In the genomic region with DNA sequence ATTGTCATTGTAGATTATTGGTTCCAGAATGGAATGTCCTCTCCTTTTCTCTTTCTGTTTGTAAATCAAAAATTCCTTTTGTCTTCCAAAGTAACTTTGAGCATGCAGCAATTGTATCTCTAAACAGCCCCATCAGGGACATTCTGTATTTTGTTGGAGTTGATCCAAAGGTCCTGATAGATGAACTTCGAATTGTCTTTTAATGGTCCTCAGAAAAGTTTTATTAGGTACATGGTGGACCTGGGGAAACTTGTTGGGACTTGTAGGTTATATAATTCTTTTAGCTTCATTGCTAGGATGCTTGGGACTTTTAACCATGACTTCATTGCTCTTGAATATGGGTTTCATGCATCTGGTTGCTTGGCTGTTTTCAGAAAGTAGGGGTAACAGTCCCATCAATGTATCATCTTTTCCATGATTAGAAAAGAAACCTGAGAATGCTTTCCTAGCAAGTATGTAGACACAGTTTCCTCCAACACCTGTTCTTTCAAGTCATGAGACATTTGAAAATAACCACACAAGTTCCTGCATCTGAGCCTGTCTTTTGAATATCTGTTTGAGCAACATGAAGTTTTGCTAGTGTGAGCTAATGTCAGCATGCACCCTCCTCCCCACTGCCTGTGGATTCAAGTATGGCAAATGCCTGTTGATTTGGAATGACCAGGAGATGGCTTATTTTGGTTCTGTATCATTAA, we compare ENCODE assay signal across 25 cellular contexts.
DNase-seq lines count a peak whose midpoint lies in the region; ATAC-seq and TF ChIP-seq lines count a peak whose summit lies in the region.
"Had no signal": no experiment of that assay in that cellular context is flagged by ENCODE, and none has a peak within 500 bp of the region (broad histone marks: within the 10 kb centered on the region; RNA-seq: fewer than 3 reads in every experiment).

No MANE protein-coding gene starts in this region.

- peaks cover 3% of the 10 kb centered on the region for H3K9me3 Mint-ChIP-seq in activated T-cell treated with anti-CD3 and anti-CD28 coated beads, Interleukin-2, amount 50 U/mL, for 24 hours
- no peaks in the 10 kb centered on the region for H3K9me3 Mint-ChIP-seq in activated naive CD8-positive, alpha-beta T cell (ENCODE audit: low read depth)

- no peaks in the 10 kb centered on the region for H3K36me3 ChIP-seq in KMS-11 (ENCODE audit: insufficient read depth)
- H3K36me3 ChIP-seq in skeletal muscle tissue (ENCODE audit: control insufficient read depth in 3 of 3, insufficient read depth in 3 of 3, low read length in 3 of 3): no peaks in the 10 kb centered on the region
- no peaks in the 10 kb centered on the region for H3K36me3 ChIP-seq in stomach
- H3K36me3 ChIP-seq: ascending aorta, gastroesophageal sphincter, thoracic aorta had no signal

- peaks cover 26% of the 10 kb centered on the region for H3K4me1 Mint-ChIP-seq in activated T-cell treated with anti-CD3 and anti-CD28 coated beads, Interleukin-2, amount 50 U/mL, for 24 hours (ENCODE audit: low read depth)
- H3K4me1 Mint-ChIP-seq in activated naive CD8-positive, alpha-beta T cell (ENCODE audit: low read depth): peaks cover 16% of the 10 kb centered on the region

- H2AFZ ChIP-seq in KMS-11 (ENCODE audit: low read depth): no peak overlapping the region

- 86 to 94% (median 89%) methylated on average over 1 of the region's 1 CpG for WGBS in stomach, 5 donors

- no peaks in the 10 kb centered on the region for H3K27me3 ChIP-seq in KMS-11 (ENCODE audit: insufficient read depth, low read depth)
- H3K27me3 ChIP-seq in skeletal muscle tissue (ENCODE audit: control insufficient read depth in 3 of 3, insufficient read depth in 3 of 3, low read length in 3 of 3): no peaks in the 10 kb centered on the region
- no peaks in the 10 kb centered on the region for H3K27me3 ChIP-seq in stomach
- H3K27me3 ChIP-seq: ascending aorta, gastroesophageal sphincter had no signal

- TF ChIP-seq CTCF in KMS-11 (conservative IDR thresholded peaks at IDR 0.05; ENCODE audit: low read depth, low read length): no peak
- TF ChIP-seq CTCF in stomach (IDR thresholded peaks at IDR 0.05): no peak

- no peak for TF ChIP-seq POLR2A in stomach (IDR thresholded peaks at IDR 0.05)

- H4K20me1 ChIP-seq in KMS-11 (ENCODE audit: insufficient read depth): no peaks in the 10 kb centered on the region

- H3K4me1 ChIP-seq in KMS-11 (ENCODE audit: low read depth, poor library complexity, severe bottlenecking) (peaks cover 24% of the 10 kb centered on the region), skeletal muscle tissue (ENCODE audit: control insufficient read depth in 3 of 3, insufficient read depth in 3 of 3, low read length in 3 of 3) (peaks cover 17 to 32% (median 19%) of the 10 kb centered on the region in 3 donors), stomach (no peaks in the 10 kb centered on the region)
- H3K4me1 ChIP-seq: ascending aorta had no signal

- no peaks in the 10 kb centered on the region for H3K36me3 Mint-ChIP-seq in activated T-cell treated with anti-CD3 and anti-CD28 coated beads, Interleukin-2, amount 50 U/mL, for 24 hours (ENCODE audit: low read depth)
- H3K36me3 Mint-ChIP-seq in activated naive CD8-positive, alpha-beta T cell: peaks cover 2% of the 10 kb centered on the region
- H3K36me3 Mint-ChIP-seq: naive thymus-derived CD8-positive, alpha-beta T cell had no signal

- H3K27me3 Mint-ChIP-seq in activated T-cell treated with anti-CD3 and anti-CD28 coated beads, Interleukin-2, amount 50 U/mL, for 24 hours: no peaks in the 10 kb centered on the region
- H3K27me3 Mint-ChIP-seq in activated naive CD8-positive, alpha-beta T cell: no peaks in the 10 kb centered on the region
- H3K27me3 Mint-ChIP-seq: naive thymus-derived CD8-positive, alpha-beta T cell had no signal

- DNase-seq in activated T-cell treated with anti-CD3 and anti-CD28 coated beads, Interleukin-2, amount 50 U/mL, for 24 hours: no peak
- DNase-seq in activated T-cell treated with anti-CD3 and anti-CD28 coated beads for 4 hours (no peak), stomach (no peak), C1 segment of cervical spinal cord (lab: John Stamatoyannopoulos, UW) (no peak)
- DNase-seq: activated effector memory CD4-positive, alpha-beta T cell treated with Interleukin-2 at 50 U/mL for 16 hours; cerebellar nuclear complex; DMS53; effector CD4-positive, alpha-beta T cell; H9; mesenchymal stem cell; NCI-H1048; NCI-H2081; NCI-H524; posterior cingulate gyrus; small intestine had no signal

- H3K9ac ChIP-seq in KMS-11: no peak overlapping the region
- peak overlapping the region in 2 of 3 donors; percentile 41 to 52 for H3K9ac ChIP-seq in skeletal muscle tissue (ENCODE audit: low read depth in 1 of 3, low read length in 3 of 3)

- H3K4me3 ChIP-seq in KMS-11 (IDR thresholded peaks at IDR 0.05; ENCODE audit: insufficient read depth, low read depth, low read length) (no peak overlapping the region), skeletal muscle tissue (ENCODE audit: low read length in 3 of 3) (no peak overlapping the region), stomach (no peak overlapping the region)
- H3K4me3 ChIP-seq: ascending aorta, gastroesophageal sphincter, thoracic aorta had no signal

- no peak for ATAC-seq in GM18498 (IDR thresholded peaks at IDR 0.05; ENCODE audit: unreplicated experiment)
- ATAC-seq: esophagus mucosa; gastroesophageal sphincter; naive thymus-derived CD8-positive, alpha-beta T cell had no signal

- H3K9me3 ChIP-seq in skeletal muscle tissue (ENCODE audit: control insufficient read depth in 3 of 3, low read length in 3 of 3): no peaks in the 10 kb centered on the region
- no peaks in the 10 kb centered on the region for H3K9me3 ChIP-seq in stomach
- H3K9me3 ChIP-seq: ascending aorta, gastroesophageal sphincter, thoracic aorta had no signal

- H3K27ac Mint-ChIP-seq in activated T-cell treated with anti-CD3 and anti-CD28 coated beads, Interleukin-2, amount 50 U/mL, for 24 hours: peak overlapping the region; percentile 66
- H3K27ac Mint-ChIP-seq in activated naive CD8-positive, alpha-beta T cell: peak overlapping the region; percentile 64

- H3K79me2 ChIP-seq in KMS-11 (ENCODE audit: insufficient read depth, low read depth): no peaks in the 10 kb centered on the region

- intact Hi-C loops in stomach (cut with DNase I; ENCODE audit: low total_unique reads): no loop called here

- H3K27ac ChIP-seq in KMS-11 (peak overlapping the region; percentile 25; the same call in 1 of the 2 replicates), skeletal muscle tissue (ENCODE audit: low read depth, low read length) (peak overlapping the region; percentile 85), stomach (no peak overlapping the region)
- H3K27ac ChIP-seq: ascending aorta, gastroesophageal sphincter, HL-60, thoracic aorta had no signal

- H3K4me3 Mint-ChIP-seq in activated T-cell treated with anti-CD3 and anti-CD28 coated beads, Interleukin-2, amount 50 U/mL, for 24 hours: no peak overlapping the region
- H3K4me3 Mint-ChIP-seq in activated naive CD8-positive, alpha-beta T cell: no peak overlapping the region
- H3K4me3 Mint-ChIP-seq: H9 had no signal

- H3K4me2 ChIP-seq in KMS-11: peak overlapping the region; percentile 44; the same call in 1 of the 2 replicates

- TF ChIP-seq EP300 in stomach (IDR thresholded peaks at IDR 0.05): no peak

Comparison
In these comparisons a context has a peak if more than half of its experiments do, and no peak if none do; other contexts are left out.
1. H3K27ac ChIP-seq: peak in KMS-11 (single experiment) and skeletal muscle tissue (single experiment); none in stomach (0 of 5).